In genomic region chr12:32399373-32400113, GRCh38 we compare ENCODE assay signal across 8 cellular contexts. TPM values are rescaled to one million over a fixed set of nuclear protein-coding genes. Genes with fewer than 3 reads are reported as not detected.
A peak's percentile ranks its signal among the peaks of the same experiment; 100 is the strongest.
DNase-seq lines count a peak whose midpoint lies in the region; ATAC-seq and TF ChIP-seq lines count a peak whose summit lies in the region.

FGD4 (plus strand) TSS chr12:32399558.

- no peaks in the 10 kb centered on the region for H3K27me3 Mint-ChIP-seq in Calu3 (ENCODE audit: unreplicated experiment)
- H3K27me3 Mint-ChIP-seq in activated CD8-positive, alpha-beta memory T cell treated with anti-CD3 and anti-CD28 coated beads, Interleukin-2, amount 10 ng/mL, durations not matched to agents 7 days and 5 days: peaks cover 43% of the 10 kb centered on the region
- H3K27me3 Mint-ChIP-seq in stimulated activated memory B cell treated with anti-CD40 and anti-IgM and Interleukin-4, amounts not matched to agents 10 μg/mL and 1 μg/mL and 100 μg/mL, for 72 hours: peaks cover 35% of the 10 kb centered on the region

- intact Hi-C loops in Calu3 (cut with micrococcal nuclease; ENCODE audit: unreplicated experiment): loop anchor here (2.0 to 5.0 kb wide), 2 partner anchors 47 to 133 kb away; no protein-coding TSS in a partner anchor

- peaks cover 36% of the 10 kb centered on the region for H3K36me3 Mint-ChIP-seq in Calu3 (ENCODE audit: insufficient read depth, unreplicated experiment)
- H3K36me3 Mint-ChIP-seq in activated CD8-positive, alpha-beta memory T cell treated with anti-CD3 and anti-CD28 coated beads, Interleukin-2, amount 10 ng/mL, durations not matched to agents 7 days and 5 days: no peaks in the 10 kb centered on the region
- no peaks in the 10 kb centered on the region for H3K36me3 Mint-ChIP-seq in stimulated activated memory B cell treated with anti-CD40 and anti-IgM and Interleukin-4, amounts not matched to agents 10 μg/mL and 1 μg/mL and 100 μg/mL, for 72 hours

- peaks cover 7% of the 10 kb centered on the region for H3K4me1 Mint-ChIP-seq in Calu3 (ENCODE audit: low read depth, unreplicated experiment)
- H3K4me1 Mint-ChIP-seq in activated CD8-positive, alpha-beta memory T cell treated with anti-CD3 and anti-CD28 coated beads, Interleukin-2, amount 10 ng/mL, durations not matched to agents 7 days and 5 days: peaks cover 7% of the 10 kb centered on the region
- H3K4me1 Mint-ChIP-seq in stimulated activated memory B cell treated with anti-CD40 and anti-IgM and Interleukin-4, amounts not matched to agents 10 μg/mL and 1 μg/mL and 100 μg/mL, for 72 hours: peaks cover 19% of the 10 kb centered on the region

- BruUV-seq in Calu3 (replicated peaks; lab: Mats Ljungman, UMichigan): no TSS peak

- peak within 1 kb of the TSS; percentile 91 for H3K27ac Mint-ChIP-seq in Calu3 (ENCODE audit: unreplicated experiment)
- peak within 1 kb of the TSS; percentile 75 for H3K27ac Mint-ChIP-seq in activated CD8-positive, alpha-beta memory T cell treated with anti-CD3 and anti-CD28 coated beads, Interleukin-2, amount 10 ng/mL, durations not matched to agents 7 days and 5 days
- H3K27ac Mint-ChIP-seq in stimulated activated memory B cell treated with anti-CD40 and anti-IgM and Interleukin-4, amounts not matched to agents 10 μg/mL and 1 μg/mL and 100 μg/mL, for 72 hours: peak within 1 kb of the TSS; percentile 56

- TF ChIP-seq CTCF in Calu3 (IDR thresholded peaks at IDR 0.05; ENCODE audit: unreplicated experiment) (peak; percentile 38), GM20000 (IDR thresholded peaks at IDR 0.05; ENCODE audit: extremely low read depth, missing control alignments) (peak; percentile 38), epithelial cell of proximal tubule (conservative IDR thresholded peaks at IDR 0.05; ENCODE audit: low read depth, low read length) (peak; percentile 54)

- peak within 1 kb of the TSS; percentile 99 for H3K4me3 ChIP-seq in epithelial cell of proximal tubule (ENCODE audit: low read depth, low read length)

- CTCF ChIA-PET in Calu3 (lab: Charles Lee): interaction anchor here (0.7 to 1.3 kb wide), 2 partner anchors 134 to 169 kb away, joined by 3 read pairs; no protein-coding TSS in a partner anchor
- CTCF ChIA-PET in activated CD8-positive, alpha-beta memory T cell treated with anti-CD3 and anti-CD28 coated beads, Interleukin-2, amount 10 ng/mL, durations not matched to agents 7 days and 5 days (lab: Charles Lee): interaction anchor here (1.1 to 1.4 kb wide), 4 partner anchors 15 to 240 kb away, joined by 3 read pairs; no protein-coding TSS in a partner anchor

- H3K4me3 Mint-ChIP-seq in Calu3 (ENCODE audit: low read depth, unreplicated experiment): peak within 1 kb of the TSS; percentile 98
- H3K4me3 Mint-ChIP-seq in activated CD8-positive, alpha-beta memory T cell treated with anti-CD3 and anti-CD28 coated beads, Interleukin-2, amount 10 ng/mL, durations not matched to agents 7 days and 5 days: peak within 1 kb of the TSS; percentile 84
- H3K4me3 Mint-ChIP-seq in stimulated activated memory B cell treated with anti-CD40 and anti-IgM and Interleukin-4, amounts not matched to agents 10 μg/mL and 1 μg/mL and 100 μg/mL, for 72 hours: peak within 1 kb of the TSS; percentile 96

- no peaks in the 10 kb centered on the region for H3K9me3 Mint-ChIP-seq in Calu3 (ENCODE audit: low read depth, unreplicated experiment)
- H3K9me3 Mint-ChIP-seq in activated CD8-positive, alpha-beta memory T cell treated with anti-CD3 and anti-CD28 coated beads, Interleukin-2, amount 10 ng/mL, durations not matched to agents 7 days and 5 days (ENCODE audit: low read depth): no peaks in the 10 kb centered on the region
- H3K9me3 Mint-ChIP-seq in stimulated activated memory B cell treated with anti-CD40 and anti-IgM and Interleukin-4, amounts not matched to agents 10 μg/mL and 1 μg/mL and 100 μg/mL, for 72 hours: no peaks in the 10 kb centered on the region

- peak; percentile 79 for ATAC-seq in HG03571 (IDR thresholded peaks at IDR 0.05; ENCODE audit: unreplicated experiment)
- peak; percentile 93 for ATAC-seq in activated CD8-positive, alpha-beta memory T cell treated with anti-CD3 and anti-CD28 coated beads, Interleukin-2, amount 10 ng/mL, durations not matched to agents 7 days and 5 days
- ATAC-seq in stimulated activated memory B cell treated with anti-CD40 and anti-IgM and Interleukin-4, amounts not matched to agents 10 μg/mL and 1 μg/mL and 100 μg/mL, for 72 hours: peak; percentile 91

- peak; percentile 89 for DNase-seq in Calu3
- DNase-seq in GM20000 (ENCODE audit: low spot score): peak; percentile 87
- peak; percentile 94 for DNase-seq in NCI-H526 treated with DMSO at 0.1 percent for 48 hours (lab: John Stamatoyannopoulos, UW)
- DNase-seq in activated CD8-positive, alpha-beta memory T cell treated with anti-CD3 and anti-CD28 coated beads, Interleukin-2, amount 10 ng/mL, durations not matched to agents 7 days and 5 days: peak; percentile 84
- no peak for DNase-seq in epithelial cell of proximal tubule (ENCODE audit: low read depth)
- peak; percentile 86 for DNase-seq in midbrain (lab: John Stamatoyannopoulos, UW)

RNA-seq across cellular contexts. Expression of gene FGD4, which starts in this region (rescaled TPM):
- total RNA-seq in Calu3 (2022) (37.4 and 38.6 TPM in 2 replicates), epithelial cell of proximal tubule (16.5 and 19.9 TPM in 2 replicates)
- under 1 TPM; 0.61 to 0.76 TPM for total RNA-seq in activated CD8-positive, alpha-beta memory T cell treated with anti-CD3 and anti-CD28 coated beads, Interleukin-2, amount 10 ng/mL, durations not matched to agents 7 days and 5 days

Comparison
In these comparisons a context has a peak if more than half of its experiments do, and no peak if none do; other contexts are left out.
1. Peak in DNase-seq and ATAC-seq in activated CD8-positive, alpha-beta memory T cell treated with anti-CD3 and anti-CD28 coated beads, Interleukin-2, amount 10 ng/mL, durations not matched to agents 7 days and 5 days; RNA of the gene not detected or under 1 TPM.